ENCODE assay signal across 10 cellular contexts in the genomic region with DNA sequence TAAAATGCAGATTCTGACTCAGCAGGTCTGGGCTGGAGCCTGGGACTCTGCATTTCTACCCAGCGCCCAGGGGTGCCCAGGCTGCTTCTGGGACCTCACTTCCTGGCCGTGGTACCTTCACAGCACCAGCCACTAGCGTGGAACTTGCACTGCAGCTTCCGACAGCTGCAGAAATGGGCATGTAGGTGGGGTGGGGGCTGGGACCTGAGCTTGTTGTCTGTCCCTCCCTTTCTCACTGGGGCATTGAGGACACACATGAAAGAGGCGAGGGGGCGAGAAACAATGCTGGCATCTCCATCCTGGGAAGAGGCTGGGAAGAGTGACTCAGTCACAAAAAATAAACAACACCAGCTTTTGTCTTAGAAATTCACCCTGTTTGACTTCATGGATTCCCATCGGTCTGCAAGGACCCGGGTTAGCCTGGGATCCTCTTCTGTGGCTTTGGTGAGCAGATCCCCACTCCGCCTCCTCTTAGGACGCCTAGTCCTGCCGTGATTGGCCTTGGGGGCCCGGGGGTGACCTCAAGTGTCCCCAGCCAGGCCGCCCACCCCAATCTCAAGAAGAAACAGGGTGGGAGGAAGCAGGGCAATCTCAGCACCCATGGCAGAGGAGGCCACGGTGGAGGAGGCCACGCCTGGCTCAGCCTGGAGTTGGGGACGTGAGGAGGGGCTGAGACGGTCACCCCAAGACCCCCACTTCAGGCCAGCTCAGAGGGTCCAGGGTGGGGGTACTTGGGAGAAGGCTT. TPM values are rescaled to one million over a fixed set of nuclear protein-coding genes. Genes with fewer than 3 reads are reported as not detected.
DNase-seq lines count a peak whose midpoint lies in the region; ATAC-seq and TF ChIP-seq lines count a peak whose summit lies in the region.
"Had no signal": no experiment of that assay in that cellular context is flagged by ENCODE, and none has a peak within 500 bp of the region (broad histone marks: within the 10 kb centered on the region; RNA-seq: fewer than 3 reads in every experiment).

No MANE protein-coding gene starts in this region.

- no peak overlapping the region for H3K4me3 Mint-ChIP-seq in activated T-cell treated with anti-CD3 and anti-CD28 coated beads, Interleukin-2, amount 50 U/mL, for 4 hours

- H3K4ac ChIP-seq in mesenchymal stem cell (ENCODE audit: low read depth in 1 of 2, low read length in 2 of 2), result peak overlapping the region; percentile 97 to 99

- ATAC-seq in upper lobe of left lung (ENCODE audit: low FRiP score in 2 of 2), result no peak
- ATAC-seq in activated T-cell treated with anti-CD3 and anti-CD28 coated beads, Interleukin-2, amount 50 U/mL, for 4 hours, result no peak

- no peak overlapping the region for H2BK5ac ChIP-seq in mesenchymal stem cell (ENCODE audit: low read depth, low read length, poor library complexity, severe bottlenecking)

- H3K9me3 ChIP-seq in HUES6 (ENCODE audit: control insufficient read depth, insufficient read depth, low read depth, low read length), result no peaks in the 10 kb centered on the region
- no peaks in the 10 kb centered on the region for H3K9me3 ChIP-seq in duodenal mucosa (ENCODE audit: control insufficient read depth in 1 of 2, low read length in 2 of 2)
- no peaks in the 10 kb centered on the region for H3K9me3 ChIP-seq in mesenchymal stem cell (ENCODE audit: control insufficient read depth, low read length)
- H3K9me3 ChIP-seq in upper lobe of left lung, result no peaks in the 10 kb centered on the region
- H3K9me3 ChIP-seq: mucosa of descending colon had no signal

- H4K8ac ChIP-seq in mesenchymal stem cell (ENCODE audit: low read length), result peak overlapping the region; percentile 98

- H3K36me3 ChIP-seq in HUES6 (ENCODE audit: control insufficient read depth, insufficient read depth, low read length) (no peaks in the 10 kb centered on the region), duodenal mucosa (ENCODE audit: control insufficient read depth in 1 of 2, insufficient read depth in 2 of 2, low read length in 2 of 2) (no peaks in the 10 kb centered on the region), mesenchymal stem cell (ENCODE audit: control insufficient read depth in 1 of 2, insufficient read depth in 2 of 2, low read depth in 1 of 2, low read length in 2 of 2) (no peaks in the 10 kb centered on the region), upper lobe of left lung (no peaks in the 10 kb centered on the region)
- H3K36me3 ChIP-seq: HAP-1 had no signal

- H2AK5ac ChIP-seq in mesenchymal stem cell (ENCODE audit: low read length, severe bottlenecking), result peak overlapping the region; percentile 24

- peak overlapping the region; percentile 36 for H2AFZ ChIP-seq in mesenchymal stem cell (ENCODE audit: low read depth, low read length)

- no peak overlapping the region for H3K4me2 ChIP-seq in mesenchymal stem cell (ENCODE audit: low read length, poor library complexity, severe bottlenecking)

- peak overlapping the region; percentile 94 for H2BK15ac ChIP-seq in mesenchymal stem cell (ENCODE audit: low read depth, poor library complexity, severe bottlenecking)

- no peaks in the 10 kb centered on the region for H3K36me3 Mint-ChIP-seq in activated T-cell treated with anti-CD3 and anti-CD28 coated beads, Interleukin-2, amount 50 U/mL, for 4 hours (ENCODE audit: insufficient read depth)

- peak overlapping the region in 1 of 2 experiments; percentile 84 for H3K14ac ChIP-seq in mesenchymal stem cell (ENCODE audit: low read length in 2 of 2)

- peak overlapping the region; percentile 99 for H2BK120ac ChIP-seq in mesenchymal stem cell (ENCODE audit: low read depth, low read length)

- no peak for TF ChIP-seq POLR2A in upper lobe of left lung (IDR thresholded peaks at IDR 0.05)

- no peak for TF ChIP-seq CTCF in upper lobe of left lung (IDR thresholded peaks at IDR 0.05)

- H3K4me1 Mint-ChIP-seq in activated T-cell treated with anti-CD3 and anti-CD28 coated beads, Interleukin-2, amount 50 U/mL, for 4 hours (ENCODE audit: low read depth), result peaks cover 12% of the 10 kb centered on the region

- H3K23ac ChIP-seq in mesenchymal stem cell (ENCODE audit: low read length in 2 of 2), result peak overlapping the region in 1 of 2 experiments; percentile 43

- H3K4me3 ChIP-seq in HUES6 (ENCODE audit: low read depth, low read length) (no peak overlapping the region), duodenal mucosa (ENCODE audit: low read depth in 1 of 2, low read length in 2 of 2) (no peak overlapping the region), mesenchymal stem cell (ENCODE audit: insufficient read depth in 1 of 2, low read depth in 1 of 2, low read length in 2 of 2) (no peak overlapping the region), upper lobe of left lung (no peak overlapping the region)
- H3K4me3 ChIP-seq: HAP-1, mucosa of descending colon had no signal

- no peak overlapping the region for H3K9ac ChIP-seq in HUES6 (ENCODE audit: low read length)
- no peak overlapping the region for H3K9ac ChIP-seq in duodenal mucosa (ENCODE audit: low read depth in 1 of 2, low read length in 2 of 2)
- H3K9ac ChIP-seq in mesenchymal stem cell (ENCODE audit: low read length), result no peak overlapping the region

- peak in 2 of 4 donors; percentile 43 to 83 for TF ChIP-seq EP300 in upper lobe of left lung (IDR thresholded peaks at IDR 0.05)

- peak overlapping the region; percentile 97 to 99 for H2BK12ac ChIP-seq in mesenchymal stem cell (ENCODE audit: low read length in 2 of 2)

- H3K27me3 ChIP-seq in HUES6 (ENCODE audit: control insufficient read depth, insufficient read depth, low read length) (no peaks in the 10 kb centered on the region), duodenal mucosa (ENCODE audit: control insufficient read depth in 1 of 2, insufficient read depth in 2 of 2, low read length in 2 of 2) (peaks cover 0 to 4% of the 10 kb centered on the region in 2 donors), mesenchymal stem cell (ENCODE audit: control insufficient read depth in 1 of 2, insufficient read depth in 1 of 2, low read length in 2 of 2) (peaks cover 0 to 13% of the 10 kb centered on the region in 2 experiments), upper lobe of left lung (no peaks in the 10 kb centered on the region)

- 46% methylated on average over 17 of the region's 17 CpGs for WGBS in mesenchymal stem cell
- WGBS in upper lobe of left lung, 2 donors, result 61 to 66% methylated on average over 12 to 17 of the region's 17 CpGs

- H4K91ac ChIP-seq in mesenchymal stem cell (ENCODE audit: low read length), result peak overlapping the region; percentile 100

- peaks cover 9% of the 10 kb centered on the region for H3K27me3 Mint-ChIP-seq in activated T-cell treated with anti-CD3 and anti-CD28 coated beads, Interleukin-2, amount 50 U/mL, for 4 hours (ENCODE audit: low read depth)

- H3K79me1 ChIP-seq in mesenchymal stem cell (replicated peaks; ENCODE audit: low read length, poor library complexity, severe bottlenecking), result no peaks in the 10 kb centered on the region

- peak; percentile 94 for DNase-seq in mesenchymal stem cell
- peak in 1 of 2 donors; percentile 35 for DNase-seq in upper lobe of left lung
- DNase-seq in T-helper 1 cell, result no peak
- no peak for DNase-seq in activated T-cell treated with anti-CD3 and anti-CD28 coated beads, Interleukin-2, amount 50 U/mL, for 4 hours
- DNase-seq in DMS 273 treated with DMSO at 0.1 percent for 48 hours (lab: John Stamatoyannopoulos, UW), result no peak
- DNase-seq: activated CD8-positive, alpha-beta memory T cell treated with anti-CD3 and anti-CD28 coated beads for 24 hours had no signal

- H3K27ac ChIP-seq in HUES6 (ENCODE audit: low read depth, low read length), result peak overlapping the region; percentile 49; the same call in 1 of the 2 replicates
- H3K27ac ChIP-seq in duodenal mucosa (ENCODE audit: low read depth, low read length), result peak overlapping the region; percentile 26
- no peak overlapping the region for H3K27ac ChIP-seq in mesenchymal stem cell (ENCODE audit: low read length, poor library complexity, severe bottlenecking)
- peak overlapping the region; percentile 85 to 96 (median 91) for H3K27ac ChIP-seq in upper lobe of left lung

- no peaks in the 10 kb centered on the region for H3K9me3 Mint-ChIP-seq in activated T-cell treated with anti-CD3 and anti-CD28 coated beads, Interleukin-2, amount 50 U/mL, for 4 hours

- peaks cover 30% of the 10 kb centered on the region for H3K4me1 ChIP-seq in HUES6 (ENCODE audit: control insufficient read depth, insufficient read depth, low read length)
- H3K4me1 ChIP-seq in duodenal mucosa (ENCODE audit: control insufficient read depth in 1 of 2, insufficient read depth in 2 of 2, low read length in 2 of 2), result peaks cover 14 to 18% of the 10 kb centered on the region in 2 donors
- H3K4me1 ChIP-seq in mesenchymal stem cell (ENCODE audit: control insufficient read depth, insufficient read depth, low read depth, low read length), result peaks cover 36% of the 10 kb centered on the region
- peaks cover 48 to 56% (median 50%) of the 10 kb centered on the region in 4 donors for H3K4me1 ChIP-seq in upper lobe of left lung

- peak overlapping the region; percentile 93 to 99 for H3K18ac ChIP-seq in mesenchymal stem cell (ENCODE audit: low read depth in 1 of 2, low read length in 2 of 2)

RNA-seq across cellular contexts. Expression of gene POFUT2, which starts 29.9 kb away (rescaled TPM):
- polyA plus RNA-seq in mesenchymal stem cell (2013, experiment 1 of 2), result 75.1 TPM
- 76.3 TPM for polyA plus RNA-seq in mesenchymal stem cell (2013, experiment 2 of 2)
- 10 to 100 TPM; 19.9 to 89.1 (median 32.5) TPM for total RNA-seq in upper lobe of left lung
- total RNA-seq in activated T-cell treated with anti-CD3 and anti-CD28 coated beads, Interleukin-2, amount 50 U/mL, for 4 hours, result 10 to 100 TPM; 14.4 to 17.1 (median 15.1) TPM
